Comparison of ENCODE assay signal across 8 cellular contexts in the genomic region with DNA sequence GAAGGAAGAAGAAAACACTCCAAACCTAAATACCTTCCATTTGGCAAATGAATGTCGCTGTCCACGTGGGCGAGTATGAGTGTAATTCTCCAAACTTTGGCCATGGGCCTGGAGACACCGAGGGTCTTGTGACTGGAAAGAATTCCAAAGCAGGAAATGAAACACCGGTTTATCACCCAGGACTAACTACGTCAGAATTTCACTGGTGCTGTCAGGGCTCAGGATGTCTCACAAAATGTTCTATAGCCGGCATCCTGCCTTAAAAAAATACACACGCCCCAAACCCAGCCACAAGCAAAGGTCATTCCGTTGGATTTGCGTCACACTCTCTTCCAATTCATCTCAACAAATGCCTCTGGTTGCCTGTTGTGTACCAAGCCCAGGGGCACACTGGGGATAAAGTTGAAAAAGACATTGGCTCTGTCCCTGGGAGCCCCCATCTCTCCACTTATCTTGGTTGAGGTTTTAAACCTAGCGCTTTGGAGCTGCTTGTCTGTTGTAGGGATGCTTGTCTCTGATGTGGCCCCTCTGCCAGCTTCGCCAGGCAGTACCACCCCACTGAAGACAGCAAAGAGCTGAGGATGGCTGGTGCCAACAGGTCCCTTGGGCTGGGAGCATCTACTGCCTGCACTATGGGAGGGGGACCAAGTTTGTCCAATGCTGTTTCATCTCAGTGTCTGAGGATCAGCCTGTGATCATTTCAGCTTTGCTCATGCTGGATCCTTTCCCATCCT. TPM values are rescaled to one million over a fixed set of nuclear protein-coding genes. Genes with fewer than 3 reads are reported as not detected.
A peak's percentile ranks its signal among the peaks of the same experiment; 100 is the strongest.
DNase-seq lines count a peak whose midpoint lies in the region; ATAC-seq, FAIRE-seq and TF ChIP-seq lines count a peak whose summit lies in the region.

No MANE protein-coding gene starts in this region.

- H3K4me1 ChIP-seq in adipocyte (ENCODE audit: control insufficient read depth, insufficient read depth, low read length): peaks cover 19% of the 10 kb centered on the region
- peaks cover 0 to 80% of the 10 kb centered on the region in 2 donors for H3K4me1 ChIP-seq in right atrium auricular region
- peaks cover 4% of the 10 kb centered on the region for H3K4me1 ChIP-seq in smooth muscle cell (ENCODE audit: low read depth)

- H3K27ac Mint-ChIP-seq in type B pancreatic cell: no peak overlapping the region

- H3K27me3 Mint-ChIP-seq in type B pancreatic cell: no peaks in the 10 kb centered on the region

- TF ChIP-seq POLR2A in H54 (IDR thresholded peaks at IDR 0.05; ENCODE audit: low read depth, low read length): no peak

- DNase-seq in H54 (ENCODE audit: insufficient read length, low spot score) (peak; percentile 55), adipocyte (ENCODE audit: low read depth) (peak; percentile 86), right atrium auricular region (ENCODE audit: low spot score) (peak; percentile 93), smooth muscle cell (lab: John Stamatoyannopoulos, UW; ENCODE audit: unreplicated experiment) (no peak), type B pancreatic cell (ENCODE audit: extremely low spot score, unreplicated experiment) (no peak), T-helper 9 cell (no peak)

- FAIRE-seq in H54 (lab: Jason Lieb, UNC): no peak

- WGBS in smooth muscle cell (ENCODE audit: low lambda C conversion rate): 34% methylated on average over 12 of the region's 12 CpGs

- TF ChIP-seq CTCF in right atrium auricular region (IDR thresholded peaks at IDR 0.05): no peak
- no peak for TF ChIP-seq CTCF in smooth muscle cell (IDR thresholded peaks at IDR 0.05; ENCODE audit: borderline replicate concordance, insufficient read depth, poor library complexity, severe bottlenecking)
- TF ChIP-seq CTCF in type B pancreatic cell (conservative IDR thresholded peaks at IDR 0.05): no peak

- H3K79me2 ChIP-seq in smooth muscle cell (ENCODE audit: low read depth): no peaks in the 10 kb centered on the region

- H3K9me3 Mint-ChIP-seq in type B pancreatic cell: peaks cover 4% of the 10 kb centered on the region

- peaks cover 30% of the 10 kb centered on the region for H3K4me1 Mint-ChIP-seq in type B pancreatic cell (ENCODE audit: unreplicated experiment)

- H3K4me3 Mint-ChIP-seq in type B pancreatic cell: no peak overlapping the region

- H3K4me3 ChIP-seq in adipocyte (ENCODE audit: low read length): peak overlapping the region; percentile 0
- peak overlapping the region in 1 of 2 donors; percentile 5 for H3K4me3 ChIP-seq in right atrium auricular region
- H3K4me3 ChIP-seq in smooth muscle cell: no peak overlapping the region

- peaks cover 3% of the 10 kb centered on the region for H3K36me3 Mint-ChIP-seq in type B pancreatic cell

- H2AFZ ChIP-seq in smooth muscle cell (ENCODE audit: low read depth): no peak overlapping the region

- H3K27ac ChIP-seq in right atrium auricular region: peak overlapping the region; percentile 96 to 97
- peak overlapping the region; percentile 98 for H3K27ac ChIP-seq in smooth muscle cell (ENCODE audit: low read depth)

- H3K36me3 ChIP-seq in adipocyte (ENCODE audit: control insufficient read depth, insufficient read depth, low read length, severe bottlenecking) (no peaks in the 10 kb centered on the region), right atrium auricular region (no peaks in the 10 kb centered on the region), smooth muscle cell (ENCODE audit: low read depth) (no peaks in the 10 kb centered on the region)

- peaks cover 7% of the 10 kb centered on the region for H3F3A ChIP-seq in smooth muscle cell (ENCODE audit: low read depth)

- H3K9me3 ChIP-seq in adipocyte (ENCODE audit: control insufficient read depth, low read length) (no peaks in the 10 kb centered on the region), right atrium auricular region (no peaks in the 10 kb centered on the region), smooth muscle cell (replicated peaks; ENCODE audit: low read depth) (no peaks in the 10 kb centered on the region)

- no peaks in the 10 kb centered on the region for H3K27me3 ChIP-seq in adipocyte (replicated peaks; ENCODE audit: control insufficient read depth, insufficient read depth, low read length)
- H3K27me3 ChIP-seq in right atrium auricular region: no peaks in the 10 kb centered on the region
- no peaks in the 10 kb centered on the region for H3K27me3 ChIP-seq in smooth muscle cell (ENCODE audit: low read depth)

- no peak overlapping the region for H3K9ac ChIP-seq in adipocyte (ENCODE audit: low read length)
- peak overlapping the region; percentile 96 for H3K9ac ChIP-seq in smooth muscle cell (ENCODE audit: low read depth)

- H4K20me1 ChIP-seq in smooth muscle cell (ENCODE audit: low read depth): no peaks in the 10 kb centered on the region

- ATAC-seq in GM21526 (IDR thresholded peaks at IDR 0.05; ENCODE audit: low FRiP score, unreplicated experiment) (no peak), GM18511 (IDR thresholded peaks at IDR 0.05; ENCODE audit: unreplicated experiment) (no peak)

- H3K4me2 ChIP-seq in smooth muscle cell: peak overlapping the region; percentile 75

RNA-seq across cellular contexts. Expression of a gene that starts 31.2 kb away (rescaled TPM):
- total RNA-seq in right atrium auricular region (under 1 TPM; 0.55 to 0.63 TPM), smooth muscle cell (1.8 and 2.1 TPM in 2 replicates), type B pancreatic cell (ENCODE audit: low replicate concordance) (2.8 and 8.2 TPM in 2 replicates)
- 3.7 and 4.9 TPM in 2 replicates for polyA plus RNA-seq in smooth muscle cell

RNA-seq across cellular contexts. Expression of a gene that starts 38.1 kb away (rescaled TPM):
- total RNA-seq in right atrium auricular region (10 to 100 TPM; 56.2 to 62.5 TPM), smooth muscle cell (26.5 and 33.6 TPM in 2 replicates), type B pancreatic cell (ENCODE audit: low replicate concordance) (8.5 and 19.9 TPM in 2 replicates)
- polyA plus RNA-seq in smooth muscle cell: 44.5 and 59.3 TPM in 2 replicates

RNA-seq across cellular contexts. Expression of a gene that starts 45.5 kb away (rescaled TPM):
- total RNA-seq in right atrium auricular region (100 to 1,000 TPM; 257 to 291 TPM), smooth muscle cell (293 and 297 TPM in 2 replicates), type B pancreatic cell (ENCODE audit: low replicate concordance) (74.1 and 79.2 TPM in 2 replicates)
- 407 and 440 TPM in 2 replicates for polyA plus RNA-seq in smooth muscle cell

RNA-seq across cellular contexts. Expression of a gene that starts 53.5 kb away (rescaled TPM):
- total RNA-seq in right atrium auricular region (1 to 10 TPM; 3.5 to 4.8 TPM), smooth muscle cell (0.04 and 0.54 TPM in 2 replicates), type B pancreatic cell (ENCODE audit: low replicate concordance) (0.24 and 0.34 TPM in 2 replicates)
- 0.39 and 0.73 TPM in 2 replicates for polyA plus RNA-seq in smooth muscle cell

Comparison
In these comparisons a context has a peak if more than half of its experiments do, and no peak if none do; other contexts are left out.
1. DNase-seq: peak in H54 (single experiment), adipocyte (single experiment) and right atrium auricular region (single experiment); none in smooth muscle cell (single experiment), type B pancreatic cell (single experiment) and T-helper 9 cell (single experiment).